ENCODE assay signal across 27 cellular contexts in genomic region chr1:110485725-110486124, GRCh38. TPM values are rescaled to one million over a fixed set of nuclear protein-coding genes. Genes with fewer than 3 reads are reported as not detected.
"Had no signal": no experiment of that assay in that cellular context is flagged by ENCODE, and none has a peak within 500 bp of the region (broad histone marks: within the 10 kb centered on the region; RNA-seq: fewer than 3 reads in every experiment).

No MANE protein-coding gene starts in this region.

- ATAC-seq: effector memory CD8-positive, alpha-beta T cell; gastroesophageal sphincter; left lobe of liver; lower lobe of right lung; natural killer cell; sciatic nerve had no signal

- H3K4me1 ChIP-seq: prostate gland, transverse colon had no signal

- DNase-seq: effector memory CD8-positive, alpha-beta T cell; esophagus squamous epithelium; foreskin fibroblast; glutamatergic neuron; kidney glomerular epithelial cell; lower lobe of right lung; natural killer cell; nucleus accumbens; ovary; stimulated activated naive CD4-positive, alpha-beta T cell; stomach; transverse colon had no signal

- FAIRE-seq: colon had no signal

- H3K27ac ChIP-seq: esophagus squamous epithelium, gastroesophageal sphincter, hepatocyte, lower lobe of right lung, ovary, prostate gland, skin epidermis, stomach, thoracic aorta, transverse colon had no signal

- H3K27me3 ChIP-seq: esophagus squamous epithelium, gastroesophageal sphincter, hepatocyte, ovary had no signal

- H3K36me3 ChIP-seq: esophagus squamous epithelium, gastroesophageal sphincter, lower lobe of right lung, ovary, prostate gland, stomach, thoracic aorta, transverse colon had no signal

- H3K4me3 ChIP-seq: esophagus squamous epithelium, gastroesophageal sphincter, hepatocyte, lower lobe of right lung, ovary, prostate gland, skin epidermis, stomach, thoracic aorta, transverse colon had no signal

- H3K9me3 ChIP-seq: esophagus squamous epithelium, gastroesophageal sphincter, lower lobe of right lung, ovary, prostate gland, stomach, thoracic aorta, transverse colon had no signal

RNA-seq across cellular contexts. Expression of gene KCNA10, which starts 33.2 kb away (rescaled TPM):
- total RNA-seq: epithelial cell of proximal tubule, esophagus squamous epithelium, gastroesophageal sphincter, hepatocyte, left lobe of liver, lower lobe of right lung, mesothelial cell of epicardium, mucosa of gallbladder, myocyte, natural killer cell, neural crest cell, ovary, prostate gland, renal cortical epithelial cell, sciatic nerve, thoracic aorta, transverse colon, ureter had no signal
- polyA plus RNA-seq: hepatocyte, ovary had no signal

RNA-seq across cellular contexts. Expression of gene PROK1, which starts 34.8 kb away (rescaled TPM):
- total RNA-seq: epithelial cell of proximal tubule, left lobe of liver, lower lobe of right lung, myocyte, natural killer cell, neural crest cell, renal cortical epithelial cell, sciatic nerve, stomach, transverse colon had no signal
